In genomic region chr5:153352685-153353219, GRCh38 we compare ENCODE assay signal across 8 cellular contexts.
DNase-seq lines count a peak whose midpoint lies in the region; ATAC-seq lines count a peak whose summit lies in the region.

No MANE protein-coding gene starts in this region.

- H3K9me3 Mint-ChIP-seq in activated CD4-positive, alpha-beta memory T cell treated with anti-CD3 and anti-CD28 coated beads for 36 hours: no peaks in the 10 kb centered on the region
- H3K9me3 Mint-ChIP-seq in activated CD4-positive, alpha-beta memory T cell treated with anti-CD3 and anti-CD28 coated beads, Interleukin-2, amount 10 ng/mL, durations not matched to agents 7 days and 5 days: no peaks in the 10 kb centered on the region
- peaks cover 11% of the 10 kb centered on the region for H3K9me3 Mint-ChIP-seq in activated naive CD4-positive, alpha-beta T cell treated with anti-CD3 and anti-CD28 coated beads, Interleukin-2, amount 50 U/mL, for 24 hours

- no peaks in the 10 kb centered on the region for H3K36me3 Mint-ChIP-seq in activated CD4-positive, alpha-beta memory T cell treated with anti-CD3 and anti-CD28 coated beads for 36 hours
- H3K36me3 Mint-ChIP-seq in activated CD4-positive, alpha-beta memory T cell treated with anti-CD3 and anti-CD28 coated beads, Interleukin-2, amount 10 ng/mL, durations not matched to agents 7 days and 5 days (ENCODE audit: low read depth): no peaks in the 10 kb centered on the region
- H3K36me3 Mint-ChIP-seq in activated naive CD4-positive, alpha-beta T cell treated with anti-CD3 and anti-CD28 coated beads, Interleukin-2, amount 50 U/mL, for 24 hours: no peaks in the 10 kb centered on the region

- H3K27me3 Mint-ChIP-seq in activated CD4-positive, alpha-beta memory T cell treated with anti-CD3 and anti-CD28 coated beads for 36 hours: peaks cover 5% of the 10 kb centered on the region
- peaks cover 9% of the 10 kb centered on the region for H3K27me3 Mint-ChIP-seq in activated CD4-positive, alpha-beta memory T cell treated with anti-CD3 and anti-CD28 coated beads, Interleukin-2, amount 10 ng/mL, durations not matched to agents 7 days and 5 days
- H3K27me3 Mint-ChIP-seq in activated naive CD4-positive, alpha-beta T cell treated with anti-CD3 and anti-CD28 coated beads, Interleukin-2, amount 50 U/mL, for 24 hours: peaks cover 3% of the 10 kb centered on the region

- CTCF ChIA-PET in activated CD4-positive, alpha-beta memory T cell treated with anti-CD3 and anti-CD28 coated beads for 36 hours (lab: Charles Lee): no interaction called here
- CTCF ChIA-PET in activated CD4-positive, alpha-beta memory T cell treated with anti-CD3 and anti-CD28 coated beads, Interleukin-2, amount 10 ng/mL, durations not matched to agents 7 days and 5 days (lab: Charles Lee): no interaction called here

- H3K4me1 Mint-ChIP-seq in activated CD4-positive, alpha-beta memory T cell treated with anti-CD3 and anti-CD28 coated beads for 36 hours (ENCODE audit: low read depth): peaks cover 11% of the 10 kb centered on the region
- H3K4me1 Mint-ChIP-seq in activated CD4-positive, alpha-beta memory T cell treated with anti-CD3 and anti-CD28 coated beads, Interleukin-2, amount 10 ng/mL, durations not matched to agents 7 days and 5 days: peaks cover 7% of the 10 kb centered on the region
- H3K4me1 Mint-ChIP-seq in activated naive CD4-positive, alpha-beta T cell treated with anti-CD3 and anti-CD28 coated beads, Interleukin-2, amount 50 U/mL, for 24 hours: peaks cover 25% of the 10 kb centered on the region

- DNase-seq in activated CD4-positive, alpha-beta memory T cell treated with anti-CD3 and anti-CD28 coated beads for 36 hours: peak; percentile 34
- no peak for DNase-seq in activated CD4-positive, alpha-beta memory T cell treated with anti-CD3 and anti-CD28 coated beads, Interleukin-2, amount 10 ng/mL, durations not matched to agents 7 days and 5 days
- peak in 2 of 3 donors; percentile 1 to 2 for DNase-seq in stimulated activated CD4-positive, alpha-beta T cell treated with anti-CD3 and anti-CD28 coated beads, TNF-alpha, amount 100 ng/mL, for 48 hours (ENCODE audit: low read depth in 3 of 3)
- DNase-seq in NCI-H2171 treated with DMSO at 0.1 percent for 48 hours (lab: John Stamatoyannopoulos, UW): no peak
- DNase-seq in NCI-H510A (lab: John Stamatoyannopoulos, UW): no peak
- DNase-seq in substantia nigra (lab: John Stamatoyannopoulos, UW): no peak

- POLR2A ChIA-PET in activated CD4-positive, alpha-beta memory T cell treated with anti-CD3 and anti-CD28 coated beads for 36 hours (lab: Charles Lee): no interaction called here
- POLR2A ChIA-PET in activated CD4-positive, alpha-beta memory T cell treated with anti-CD3 and anti-CD28 coated beads, Interleukin-2, amount 10 ng/mL, durations not matched to agents 7 days and 5 days (lab: Charles Lee): no interaction called here

- no peak overlapping the region for H3K27ac ChIP-seq in substantia nigra (ENCODE audit: low read depth, low read length, poor library complexity, severe bottlenecking)

- intact Hi-C loops in activated CD4-positive, alpha-beta memory T cell treated with anti-CD3 and anti-CD28 coated beads for 36 hours (cut with micrococcal nuclease): no loop called here

- peak; percentile 71 for ATAC-seq in HG03460 (IDR thresholded peaks at IDR 0.05; ENCODE audit: unreplicated experiment)

- no peak overlapping the region for H3K27ac Mint-ChIP-seq in activated CD4-positive, alpha-beta memory T cell treated with anti-CD3 and anti-CD28 coated beads for 36 hours
- no peak overlapping the region for H3K27ac Mint-ChIP-seq in activated CD4-positive, alpha-beta memory T cell treated with anti-CD3 and anti-CD28 coated beads, Interleukin-2, amount 10 ng/mL, durations not matched to agents 7 days and 5 days
- peak overlapping the region; percentile 79 for H3K27ac Mint-ChIP-seq in activated naive CD4-positive, alpha-beta T cell treated with anti-CD3 and anti-CD28 coated beads, Interleukin-2, amount 50 U/mL, for 24 hours

- H3K4me3 Mint-ChIP-seq in activated CD4-positive, alpha-beta memory T cell treated with anti-CD3 and anti-CD28 coated beads for 36 hours: peak overlapping the region; percentile 16
- no peak overlapping the region for H3K4me3 Mint-ChIP-seq in activated CD4-positive, alpha-beta memory T cell treated with anti-CD3 and anti-CD28 coated beads, Interleukin-2, amount 10 ng/mL, durations not matched to agents 7 days and 5 days
- peak overlapping the region; percentile 81 for H3K4me3 Mint-ChIP-seq in activated naive CD4-positive, alpha-beta T cell treated with anti-CD3 and anti-CD28 coated beads, Interleukin-2, amount 50 U/mL, for 24 hours

Comparison
In these comparisons a context has a peak if more than half of its experiments do, and no peak if none do; other contexts are left out.
1. DNase-seq: peak in activated CD4-positive, alpha-beta memory T cell treated with anti-CD3 and anti-CD28 coated beads for 36 hours (single experiment) and stimulated activated CD4-positive, alpha-beta T cell treated with anti-CD3 and anti-CD28 coated beads, TNF-alpha, amount 100 ng/mL, for 48 hours (2 of 3); none in activated CD4-positive, alpha-beta memory T cell treated with anti-CD3 and anti-CD28 coated beads, Interleukin-2, amount 10 ng/mL, durations not matched to agents 7 days and 5 days (single experiment), NCI-H2171 treated with DMSO at 0.1 percent for 48 hours (single experiment), NCI-H510A (single experiment) and substantia nigra (0 of 49).